29 cellular contexts compared by ENCODE assay signal in genomic region chr6:56024931-56025330, GRCh38.
DNase-seq lines count a peak whose midpoint lies in the region; ATAC-seq and TF ChIP-seq lines count a peak whose summit lies in the region.
"Had no signal": no experiment of that assay in that cellular context is flagged by ENCODE, and none has a peak within 500 bp of the region (broad histone marks: within the 10 kb centered on the region; RNA-seq: fewer than 3 reads in every experiment).

No MANE protein-coding gene starts in this region.

- H3K36me3 ChIP-seq in left ventricle myocardium inferior (no peaks in the 10 kb centered on the region), heart right ventricle (no peaks in the 10 kb centered on the region), mesendoderm (ENCODE audit: control insufficient read depth, insufficient read depth, low read length) (no peaks in the 10 kb centered on the region), left lung (no peaks in the 10 kb centered on the region)
- H3K36me3 ChIP-seq: esophagus muscularis mucosa had no signal

- H3K4ac ChIP-seq in mesendoderm (ENCODE audit: low read depth, low read length): no peak overlapping the region

- H2AK5ac ChIP-seq in mesendoderm (ENCODE audit: low read length): no peak overlapping the region

- H4K5ac ChIP-seq in mesendoderm (ENCODE audit: low read length): no peak overlapping the region

- no peak overlapping the region for H4K8ac ChIP-seq in mesendoderm (ENCODE audit: low read depth, low read length)

- no peaks in the 10 kb centered on the region for H3K79me1 ChIP-seq in mesendoderm (ENCODE audit: low read length)

- H3K36me3 Mint-ChIP-seq in chondrocyte (ENCODE audit: low read depth): peaks cover 1% of the 10 kb centered on the region
- no peaks in the 10 kb centered on the region for H3K36me3 Mint-ChIP-seq in nephron (ENCODE audit: low read depth)
- H3K36me3 Mint-ChIP-seq: activated naive CD8-positive, alpha-beta T cell treated with anti-CD3 and anti-CD28 coated beads, Interleukin-2, amount 10 ng/mL, durations not matched to agents 7 days and 5 days; immature natural killer cell; naive B cell; stimulated activated memory B cell treated with anti-CD40 and anti-IgM and Interleukin-4, amounts not matched to agents 10 μg/mL and 1 μg/mL and 100 μg/mL, for 72 hours had no signal

- H3K27me3 ChIP-seq in left ventricle myocardium inferior (ENCODE audit: low read depth): no peaks in the 10 kb centered on the region
- no peaks in the 10 kb centered on the region for H3K27me3 ChIP-seq in heart right ventricle
- no peaks in the 10 kb centered on the region for H3K27me3 ChIP-seq in mesendoderm (ENCODE audit: insufficient read depth, low read length, poor library complexity)
- no peaks in the 10 kb centered on the region for H3K27me3 ChIP-seq in left lung
- H3K27me3 ChIP-seq: esophagus muscularis mucosa had no signal

- H3K79me2 ChIP-seq in mesendoderm (ENCODE audit: control insufficient read depth, insufficient read depth, low read length): no peaks in the 10 kb centered on the region

- H3K9me3 ChIP-seq in left ventricle myocardium inferior (replicated peaks) (no peaks in the 10 kb centered on the region), heart right ventricle (peaks cover 0 to 8% (median 0%) of the 10 kb centered on the region in 11 donors), left lung (peaks cover 0 to 4% of the 10 kb centered on the region in 2 donors)

- WGBS in heart right ventricle, 2 donors: 63 to 67% methylated on average over 5 of the region's 5 CpGs
- WGBS in mesendoderm (ENCODE audit: extremely low coverage, insufficient coverage, low lambda C conversion rate): no CpG with 5 or more reads among the region's 5 CpGs

- no peak overlapping the region for H3K27ac ChIP-seq in left ventricle myocardium inferior (replicated peaks)
- no peak overlapping the region for H3K27ac ChIP-seq in heart right ventricle
- no peak overlapping the region for H3K27ac ChIP-seq in mesendoderm (ENCODE audit: low read depth, low read length)
- H3K27ac ChIP-seq in left lung: no peak overlapping the region
- H3K27ac ChIP-seq: esophagus muscularis mucosa, RWPE1 had no signal

- H3K4me1 ChIP-seq in left ventricle myocardium inferior (no peaks in the 10 kb centered on the region), heart right ventricle (no peaks in the 10 kb centered on the region), mesendoderm (ENCODE audit: control insufficient read depth, low read depth, low read length) (no peaks in the 10 kb centered on the region), left lung (no peaks in the 10 kb centered on the region)
- H3K4me1 ChIP-seq: esophagus muscularis mucosa had no signal

- DNase-seq in left ventricle myocardium inferior (no peak), heart right ventricle (no peak), chondrocyte (ENCODE audit: low spot score) (no peak), mesendoderm (no peak), left lung (no peak), GDM1 (lab: John Stamatoyannopoulos, UW) (no peak), DMS153 treated with DMSO at 0.1 percent for 48 hours (lab: John Stamatoyannopoulos, UW; ENCODE audit: unreplicated experiment) (no peak)
- DNase-seq: activated CD4-positive, alpha-beta T cell treated with anti-CD3 and anti-CD28 coated beads for 36 hours; activated effector memory CD4-positive, alpha-beta T cell treated with anti-CD3 and anti-CD28 coated beads, Interleukin-2, amount 50 U/mL, for 16 hours; activated naive CD8-positive, alpha-beta T cell treated with anti-CD3 and anti-CD28 coated beads, Interleukin-2, amount 10 ng/mL, durations not matched to agents 7 days and 5 days; AML-193; CD4-positive, alpha-beta T cell; effector memory CD8-positive, alpha-beta T cell; foreskin melanocyte; GOT3; HFFc6; hippocampal formation; immature natural killer cell; Kasumi-1; left colon; naive B cell; NCI-H146; occipital lobe; stimulated activated CD4-positive, alpha-beta T cell treated with anti-CD3 and anti-CD28 coated beads, Interleukin-4, amount 100 ng/mL, for 4 hours had no signal

- H3K18ac ChIP-seq in mesendoderm (ENCODE audit: low read length): no peak overlapping the region

- TF ChIP-seq CTCF in left ventricle myocardium inferior (IDR thresholded peaks at IDR 0.05; ENCODE audit: borderline replicate concordance) (no peak), heart right ventricle (IDR thresholded peaks at IDR 0.05) (no peak), chondrocyte (IDR thresholded peaks at IDR 0.05) (no peak), nephron (IDR thresholded peaks at IDR 0.05; ENCODE audit: unreplicated experiment in 3 of 3) (no peak), left lung (IDR thresholded peaks at IDR 0.05) (no peak)

- H2BK5ac ChIP-seq in mesendoderm (ENCODE audit: low read length): no peak overlapping the region

- H3K9ac ChIP-seq in mesendoderm (ENCODE audit: low read length): no peak overlapping the region

- peaks cover 43% of the 10 kb centered on the region for H3K4me1 Mint-ChIP-seq in chondrocyte (ENCODE audit: low read depth)
- H3K4me1 Mint-ChIP-seq in nephron: peaks cover 48% of the 10 kb centered on the region
- H3K4me1 Mint-ChIP-seq: activated CD4-positive, alpha-beta T cell treated with anti-CD3 and anti-CD28 coated beads for 36 hours; activated naive CD8-positive, alpha-beta T cell treated with anti-CD3 and anti-CD28 coated beads, Interleukin-2, amount 10 ng/mL, durations not matched to agents 7 days and 5 days; immature natural killer cell; naive B cell; stimulated activated memory B cell treated with anti-CD40 and anti-IgM and Interleukin-4, amounts not matched to agents 10 μg/mL and 1 μg/mL and 100 μg/mL, for 72 hours had no signal

- peak overlapping the region; percentile 64 for H3K27ac Mint-ChIP-seq in chondrocyte (ENCODE audit: unreplicated experiment)
- H3K27ac Mint-ChIP-seq in nephron: peak overlapping the region; percentile 70 to 91 (median 77)
- H3K27ac Mint-ChIP-seq: activated CD4-positive, alpha-beta T cell treated with anti-CD3 and anti-CD28 coated beads for 36 hours; activated naive CD8-positive, alpha-beta T cell treated with anti-CD3 and anti-CD28 coated beads, Interleukin-2, amount 10 ng/mL, durations not matched to agents 7 days and 5 days; CD4-positive, alpha-beta T cell; effector memory CD8-positive, alpha-beta T cell; HFFc6; immature natural killer cell; naive B cell; stimulated activated memory B cell treated with anti-CD40 and anti-IgM and Interleukin-4, amounts not matched to agents 10 μg/mL and 1 μg/mL and 100 μg/mL, for 72 hours had no signal

- no peak overlapping the region for H3K23ac ChIP-seq in mesendoderm (ENCODE audit: low read length)

- H3K4me2 ChIP-seq in mesendoderm (ENCODE audit: low read length): no peak overlapping the region

- H3K27me3 Mint-ChIP-seq in chondrocyte (ENCODE audit: low read depth): no peaks in the 10 kb centered on the region
- H3K27me3 Mint-ChIP-seq in nephron (ENCODE audit: low read depth): no peaks in the 10 kb centered on the region
- H3K27me3 Mint-ChIP-seq: activated CD4-positive, alpha-beta T cell treated with anti-CD3 and anti-CD28 coated beads for 36 hours; activated naive CD8-positive, alpha-beta T cell treated with anti-CD3 and anti-CD28 coated beads, Interleukin-2, amount 10 ng/mL, durations not matched to agents 7 days and 5 days; CD4-positive, alpha-beta T cell; effector memory CD8-positive, alpha-beta T cell; naive B cell; stimulated activated memory B cell treated with anti-CD40 and anti-IgM and Interleukin-4, amounts not matched to agents 10 μg/mL and 1 μg/mL and 100 μg/mL, for 72 hours had no signal

- no peak overlapping the region for H3K56ac ChIP-seq in mesendoderm (ENCODE audit: low read length)

- H3K4me3 Mint-ChIP-seq in chondrocyte (ENCODE audit: unreplicated experiment) (peak overlapping the region; percentile 11), nephron (no peak overlapping the region)
- H3K4me3 Mint-ChIP-seq: activated CD4-positive, alpha-beta T cell treated with anti-CD3 and anti-CD28 coated beads for 36 hours; activated naive CD8-positive, alpha-beta T cell treated with anti-CD3 and anti-CD28 coated beads, Interleukin-2, amount 10 ng/mL, durations not matched to agents 7 days and 5 days; CD4-positive, alpha-beta T cell; effector memory CD8-positive, alpha-beta T cell; HFFc6; immature natural killer cell; naive B cell; stimulated activated memory B cell treated with anti-CD40 and anti-IgM and Interleukin-4, amounts not matched to agents 10 μg/mL and 1 μg/mL and 100 μg/mL, for 72 hours had no signal

- H3K9me3 Mint-ChIP-seq in chondrocyte (ENCODE audit: low read depth) (peaks cover 3% of the 10 kb centered on the region), nephron (peaks cover 4% of the 10 kb centered on the region)
- H3K9me3 Mint-ChIP-seq: activated naive CD8-positive, alpha-beta T cell treated with anti-CD3 and anti-CD28 coated beads, Interleukin-2, amount 10 ng/mL, durations not matched to agents 7 days and 5 days; HFFc6 had no signal

- intact Hi-C loops in left ventricle myocardium inferior (cut with micrococcal nuclease): no loop called here
- intact Hi-C loops in heart right ventricle (cut with DNase I): no loop called here
- intact Hi-C loops in left lung (cut with DNase I): no loop called here

- no peak overlapping the region for H2BK15ac ChIP-seq in mesendoderm (replicated peaks; ENCODE audit: low read depth)

- H3K4me3 ChIP-seq in left ventricle myocardium inferior: peak overlapping the region; percentile 41
- H3K4me3 ChIP-seq in heart right ventricle: peak overlapping the region in 5 of 10 donors; percentile 12 to 28 (median 16)
- no peak overlapping the region for H3K4me3 ChIP-seq in mesendoderm (ENCODE audit: low read length)
- H3K4me3 ChIP-seq in left lung: no peak overlapping the region
- H3K4me3 ChIP-seq: esophagus muscularis mucosa had no signal

- ATAC-seq in heart right ventricle: no peak
- ATAC-seq in left lung: no peak
- ATAC-seq: activated CD4-positive, alpha-beta T cell treated with anti-CD3 and anti-CD28 coated beads for 36 hours; effector memory CD8-positive, alpha-beta T cell; HepG2; left colon; stimulated activated memory B cell treated with anti-CD40 and anti-IgM and Interleukin-4, amounts not matched to agents 10 μg/mL and 1 μg/mL and 100 μg/mL, for 72 hours had no signal

- H2BK120ac ChIP-seq in mesendoderm (ENCODE audit: low read depth, low read length): no peak overlapping the region
